ENCODE assay signal across 25 cellular contexts in the genomic region with DNA sequence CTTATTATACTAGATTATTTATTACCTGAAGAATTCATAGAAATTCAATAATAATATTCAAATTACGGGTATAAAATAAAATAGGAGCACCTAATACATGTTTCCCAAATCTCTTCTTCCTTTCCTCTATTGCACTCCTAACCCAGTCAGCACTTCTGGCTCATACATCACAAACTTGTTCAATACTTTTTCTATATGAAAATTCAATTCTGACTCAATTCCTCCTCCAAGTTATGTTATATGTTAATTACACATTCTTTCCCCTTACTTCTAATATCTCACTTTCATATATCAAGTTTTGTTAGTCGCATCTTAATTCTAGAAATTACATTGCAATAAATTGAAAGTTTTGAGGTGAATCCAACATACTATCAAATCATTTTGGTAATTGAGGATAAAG. TPM values are rescaled to one million over a fixed set of nuclear protein-coding genes. Genes with fewer than 3 reads are reported as not detected.
A peak's percentile ranks its signal among the peaks of the same experiment; 100 is the strongest.
DNase-seq lines count a peak whose midpoint lies in the region; ATAC-seq and FAIRE-seq lines count a peak whose summit lies in the region.
"Had no signal": no experiment of that assay in that cellular context is flagged by ENCODE, and none has a peak within 500 bp of the region (broad histone marks: within the 10 kb centered on the region; RNA-seq: fewer than 3 reads in every experiment).

No MANE protein-coding gene starts in this region.

- no peak overlapping the region for H3K4me3 Mint-ChIP-seq in activated T-helper 17 cell treated with anti-CD3 and anti-CD28 coated beads, Interleukin-2, amount 50 U/mL, for 72 hours
- H3K4me3 Mint-ChIP-seq: CD14-positive monocyte; CD4-positive, alpha-beta memory T cell; CD4-positive, CD25-positive, alpha-beta regulatory T cell; CD8-positive, alpha-beta memory T cell had no signal

- H3K9me3 ChIP-seq in small intestine (ENCODE audit: control insufficient read depth, low read depth): no peaks in the 10 kb centered on the region
- H3K9me3 ChIP-seq: BE2C, BLaER1 had no signal

- no peak for DNase-seq in small intestine
- DNase-seq: 8988T; ACHN; BE2C; C1 segment of cervical spinal cord; CD4-positive, alpha-beta memory T cell; CD4-positive, CD25-positive, alpha-beta regulatory T cell; CD8-positive, alpha-beta memory T cell; COR-L47; DMS 273 treated with DMSO at 0.1 percent for 48 hours; DMS153; DMS53; DMS79; DND-41; EL; GDM1 had no signal

- H3K27me3 Mint-ChIP-seq in activated T-helper 17 cell treated with anti-CD3 and anti-CD28 coated beads, Interleukin-2, amount 50 U/mL, for 72 hours: peaks cover 2% of the 10 kb centered on the region
- H3K27me3 Mint-ChIP-seq: CD4-positive, alpha-beta memory T cell; CD4-positive, CD25-positive, alpha-beta regulatory T cell had no signal

- H3K4me3 ChIP-seq in small intestine (ENCODE audit: low read depth in 1 of 2, low read length in 2 of 2): no peak overlapping the region
- H3K4me3 ChIP-seq: BLaER1, GM12878 had no signal

- no peaks in the 10 kb centered on the region for H3K36me3 Mint-ChIP-seq in activated T-helper 17 cell treated with anti-CD3 and anti-CD28 coated beads, Interleukin-2, amount 50 U/mL, for 72 hours (ENCODE audit: low read depth)
- H3K36me3 Mint-ChIP-seq: CD14-positive monocyte; CD4-positive, alpha-beta memory T cell; CD4-positive, CD25-positive, alpha-beta regulatory T cell; CD8-positive, alpha-beta memory T cell had no signal

- H3K4me1 ChIP-seq in small intestine (ENCODE audit: control insufficient read depth in 2 of 2, insufficient read depth in 1 of 2, low read depth in 1 of 2, low read length in 1 of 2): no peaks in the 10 kb centered on the region
- H3K4me1 ChIP-seq: BE2C, BLaER1 had no signal

- WGBS in small intestine, 3 donors: 67 to 87% (median 76%) methylated on average over 2 of the region's 2 CpGs

- H3K4me1 Mint-ChIP-seq in activated T-helper 17 cell treated with anti-CD3 and anti-CD28 coated beads, Interleukin-2, amount 50 U/mL, for 72 hours: no peaks in the 10 kb centered on the region
- H3K4me1 Mint-ChIP-seq: CD14-positive monocyte; CD4-positive, alpha-beta memory T cell; CD4-positive, CD25-positive, alpha-beta regulatory T cell; CD8-positive, alpha-beta memory T cell had no signal

- H3K27ac ChIP-seq in small intestine (ENCODE audit: low read depth in 1 of 2, low read length in 1 of 2): no peak overlapping the region
- H3K27ac ChIP-seq: BLaER1 had no signal

- no peaks in the 10 kb centered on the region for H3K27me3 ChIP-seq in small intestine (ENCODE audit: control insufficient read depth in 2 of 2, insufficient read depth in 2 of 2, low read length in 2 of 2)
- H3K27me3 ChIP-seq: BE2C, BLaER1 had no signal

- FAIRE-seq in colon (lab: Jason Lieb, UNC) (peak; percentile 55), small intestine (lab: Jason Lieb, UNC) (peak; percentile 39)
- FAIRE-seq: GM12878, GM12892, GM19239 had no signal

- H3K27ac Mint-ChIP-seq in activated T-helper 17 cell treated with anti-CD3 and anti-CD28 coated beads, Interleukin-2, amount 50 U/mL, for 72 hours: no peak overlapping the region
- H3K27ac Mint-ChIP-seq: CD4-positive, alpha-beta memory T cell; CD4-positive, CD25-positive, alpha-beta regulatory T cell; CD8-positive, alpha-beta memory T cell had no signal

- peak; percentile 32 for ATAC-seq in activated T-helper 17 cell treated with anti-CD3 and anti-CD28 coated beads, Interleukin-2, amount 50 U/mL, for 72 hours (replicated peaks)
- ATAC-seq in GM18498 (IDR thresholded peaks at IDR 0.05; ENCODE audit: unreplicated experiment): no peak
- no peak for ATAC-seq in GM18868 (IDR thresholded peaks at IDR 0.05; ENCODE audit: unreplicated experiment)
- ATAC-seq: GM12878 had no signal

- no peaks in the 10 kb centered on the region for H3K36me3 ChIP-seq in small intestine (ENCODE audit: control insufficient read depth in 2 of 2, insufficient read depth in 2 of 2, low read length in 2 of 2)
- H3K36me3 ChIP-seq: BE2C, BLaER1 had no signal

- no peaks in the 10 kb centered on the region for H3K9me3 Mint-ChIP-seq in activated T-helper 17 cell treated with anti-CD3 and anti-CD28 coated beads, Interleukin-2, amount 50 U/mL, for 72 hours
- H3K9me3 Mint-ChIP-seq: CD8-positive, alpha-beta memory T cell had no signal

RNA-seq across cellular contexts. Expression of gene COL3A1, which starts 17.9 kb away (rescaled TPM):
- total RNA-seq in activated T-helper 17 cell treated with anti-CD3 and anti-CD28 coated beads, Interleukin-2, amount 50 U/mL, for 72 hours: under 1 TPM in 1 of 2 donors, not detected in 1; 0.64 TPM
- 100 to 1,000 TPM in 1 of 3 donors, 10 to 100 TPM in 1, 1 to 10 TPM in 1; 2.0 to 105 (median 14.3) TPM for polyA plus RNA-seq in small intestine
- total RNA-seq: CD4-positive, alpha-beta memory T cell; CD4-positive, CD25-positive, alpha-beta regulatory T cell had no signal
- polyA plus RNA-seq: CD14-positive monocyte; CD4-positive, alpha-beta memory T cell; CD4-positive, CD25-positive, alpha-beta regulatory T cell; CD8-positive, alpha-beta memory T cell had no signal
